Comparison of ENCODE assay signal across 23 cellular contexts in genomic region chr21:42731264-42732032, GRCh38.
DNase-seq lines count a peak whose midpoint lies in the region; ATAC-seq and TF ChIP-seq lines count a peak whose summit lies in the region.
"Had no signal": no experiment of that assay in that cellular context is flagged by ENCODE, and none has a peak within 500 bp of the region (broad histone marks: within the 10 kb centered on the region; RNA-seq: fewer than 3 reads in every experiment).

No MANE protein-coding gene starts in this region.

- CTCF ChIA-PET in MCF 10A (lab: Yijun Ruan, JAX): interaction anchor here (0.8 kb wide), 1 partner anchor 12 kb away, joined by 3 read pairs; no protein-coding TSS in a partner anchor
- CTCF ChIA-PET in mammary epithelial cell (lab: Charles Lee; ENCODE audit: low non-redundant PET): no interaction called here

- DNase-seq in MCF 10A (ENCODE audit: unreplicated experiment) (peak; percentile 83), mammary epithelial cell (no peak), colonic mucosa (peak; percentile 90), mucosa of descending colon (peak; percentile 88 to 94 (median 90)), upper lobe of right lung (no peak), NCI-H2029 (lab: John Stamatoyannopoulos, UW) (no peak)
- DNase-seq in activated CD8-positive, alpha-beta memory T cell treated with anti-CD3 and anti-CD28 coated beads, Interleukin-2, amount 50 U/mL, for 4 hours: no peak
- DNase-seq: activated CD8-positive, alpha-beta T cell treated with anti-CD3 and anti-CD28 coated beads, Interleukin-2, amount 10 ng/mL, durations not matched to agents 7 days and 5 days; activated T-cell treated with anti-CD3 and anti-CD28 coated beads, Interleukin-2, amount 50 U/mL, for 72 hours; CD4-positive, CD25-positive, alpha-beta regulatory T cell; central memory CD4-positive, alpha-beta T cell; DND-41; effector memory CD8-positive, alpha-beta T cell; hippocampal formation; NCI-H1048; NCI-H2081; psoas muscle; SIG-M5; stimulated activated naive CD4-positive, alpha-beta T cell had no signal

- no peaks in the 10 kb centered on the region for H3K36me3 Mint-ChIP-seq in MCF 10A (ENCODE audit: insufficient read depth, unreplicated experiment)

- H3K27ac ChIP-seq in mammary epithelial cell (ENCODE audit: insufficient read depth, low read depth, low read length) (no peak overlapping the region), colonic mucosa (peak overlapping the region; percentile 66), upper lobe of right lung (no peak overlapping the region)
- H3K27ac ChIP-seq: psoas muscle, vagina had no signal

- H4K20me1 ChIP-seq in mammary epithelial cell (ENCODE audit: insufficient read depth, low read length): no peaks in the 10 kb centered on the region

- no peak overlapping the region for H3K4me2 ChIP-seq in mammary epithelial cell (ENCODE audit: insufficient read depth, low read depth, low read length)

- no peak overlapping the region for H3K27ac Mint-ChIP-seq in MCF 10A (ENCODE audit: low read depth, unreplicated experiment)
- H3K27ac Mint-ChIP-seq: activated CD8-positive, alpha-beta T cell treated with anti-CD3 and anti-CD28 coated beads, Interleukin-2, amount 10 ng/mL, durations not matched to agents 7 days and 5 days; activated T-cell treated with anti-CD3 and anti-CD28 coated beads, Interleukin-2, amount 50 U/mL, for 72 hours; CD4-positive, CD25-positive, alpha-beta regulatory T cell; effector memory CD8-positive, alpha-beta T cell; IgD-negative memory B cell; T-helper 1 cell treated with Interleukin-12 subunit alpha and Interleukin-12 subunit beta and Interleukin-4 antibody, amounts not matched to agents 30 μg/mL and 1 μg/mL, for 36 hours had no signal

- intact Hi-C loops in MCF 10A (cut with micrococcal nuclease) (no loop called here), mammary epithelial cell (cut with micrococcal nuclease) (no loop called here), colonic mucosa (cut with DNase I) (loop anchor here (10.0 kb wide), 1 partner anchor 83 kb away; no protein-coding TSS in a partner anchor), mucosa of descending colon (cut with DNase I, micrococcal nuclease) (no loop called here), upper lobe of right lung (cut with DNase I) (no loop called here)

- TF ChIP-seq CTCF in MCF 10A (IDR thresholded peaks at IDR 0.05; ENCODE audit: unreplicated experiment) (no peak), mammary epithelial cell (conservative IDR thresholded peaks at IDR 0.05 in 1 of 2, IDR thresholded peaks at IDR 0.05 in 1 of 2; ENCODE audit: extremely low read depth in 1 of 2, insufficient read depth in 1 of 2, low read depth in 1 of 2, low read length in 2 of 2) (no peak), colonic mucosa (IDR thresholded peaks at IDR 0.05) (no peak), mucosa of descending colon (IDR thresholded peaks at IDR 0.05) (no peak), upper lobe of right lung (IDR thresholded peaks at IDR 0.05) (no peak)

- POLR2A ChIA-PET in MCF 10A (lab: Yijun Ruan, JAX): interaction anchor here (0.5 kb wide), 1 partner anchor 1002 kb away, joined by 3 read pairs; no protein-coding TSS in a partner anchor

- ATAC-seq in mucosa of descending colon (peak; percentile 91), upper lobe of right lung (peak; percentile 32), GM19452 (IDR thresholded peaks at IDR 0.05; ENCODE audit: unreplicated experiment) (no peak)
- ATAC-seq: activated CD8-positive, alpha-beta T cell treated with anti-CD3 and anti-CD28 coated beads, Interleukin-2, amount 10 ng/mL, durations not matched to agents 7 days and 5 days; activated T-cell treated with anti-CD3 and anti-CD28 coated beads, Interleukin-2, amount 50 U/mL, for 72 hours; effector memory CD8-positive, alpha-beta T cell; psoas muscle had no signal

- no peak overlapping the region for H3K4me3 Mint-ChIP-seq in MCF 10A (ENCODE audit: unreplicated experiment)
- H3K4me3 Mint-ChIP-seq: activated CD8-positive, alpha-beta T cell treated with anti-CD3 and anti-CD28 coated beads, Interleukin-2, amount 10 ng/mL, durations not matched to agents 7 days and 5 days; activated T-cell treated with anti-CD3 and anti-CD28 coated beads, Interleukin-2, amount 50 U/mL, for 72 hours; effector memory CD8-positive, alpha-beta T cell; IgD-negative memory B cell; T-helper 1 cell treated with Interleukin-12 subunit alpha and Interleukin-12 subunit beta and Interleukin-4 antibody, amounts not matched to agents 30 μg/mL and 1 μg/mL, for 36 hours had no signal

- no peaks in the 10 kb centered on the region for H3K79me2 ChIP-seq in mammary epithelial cell (ENCODE audit: insufficient read depth, low read length)

- H3K9me3 ChIP-seq in mammary epithelial cell (replicated peaks; ENCODE audit: insufficient read depth, low read length) (no peaks in the 10 kb centered on the region), colonic mucosa (no peaks in the 10 kb centered on the region), mucosa of descending colon (no peaks in the 10 kb centered on the region), upper lobe of right lung (no peaks in the 10 kb centered on the region)
- H3K9me3 ChIP-seq: psoas muscle, vagina had no signal

- H3K4me3 ChIP-seq in mammary epithelial cell (replicated peaks in 1 of 3; ENCODE audit: insufficient read depth in 1 of 3, low read depth in 2 of 3, low read length in 3 of 3) (no peak overlapping the region), colonic mucosa (no peak overlapping the region), mucosa of descending colon (no peak overlapping the region), upper lobe of right lung (no peak overlapping the region)
- H3K4me3 ChIP-seq: psoas muscle, vagina had no signal

- no peaks in the 10 kb centered on the region for H3K4me1 Mint-ChIP-seq in MCF 10A (ENCODE audit: insufficient read depth, unreplicated experiment)
- H3K4me1 Mint-ChIP-seq: IgD-negative memory B cell had no signal

- H3K9me3 Mint-ChIP-seq in MCF 10A (ENCODE audit: unreplicated experiment): no peaks in the 10 kb centered on the region
- H3K9me3 Mint-ChIP-seq: effector memory CD8-positive, alpha-beta T cell had no signal

- no peaks in the 10 kb centered on the region for H3K27me3 Mint-ChIP-seq in MCF 10A (ENCODE audit: insufficient read depth, unreplicated experiment)
- H3K27me3 Mint-ChIP-seq: CD4-positive, CD25-positive, alpha-beta regulatory T cell had no signal

- H3K9ac ChIP-seq in mammary epithelial cell (ENCODE audit: insufficient read depth, low read length) (no peak overlapping the region), colonic mucosa (ENCODE audit: low read depth in 2 of 2, low read length in 2 of 2) (peak overlapping the region; percentile 61 to 73)

- H3K36me3 ChIP-seq in mammary epithelial cell (ENCODE audit: insufficient read depth, low read length): no peaks in the 10 kb centered on the region
- H3K36me3 ChIP-seq in colonic mucosa: no peaks in the 10 kb centered on the region
- no peaks in the 10 kb centered on the region for H3K36me3 ChIP-seq in mucosa of descending colon (ENCODE audit: low read depth)
- H3K36me3 ChIP-seq in upper lobe of right lung: no peaks in the 10 kb centered on the region
- H3K36me3 ChIP-seq: vagina had no signal

- no TSS peak for BruUV-seq in MCF 10A (replicated peaks; lab: Mats Ljungman, UMichigan)
- BruUV-seq in mammary epithelial cell (replicated peaks; lab: Mats Ljungman, UMichigan): no TSS peak

- in situ Hi-C loops in mammary epithelial cell (cut with MboI; ENCODE audit: low sequenced_read_pairs in 2 of 2): no loop called here

- no peak overlapping the region for H2AFZ ChIP-seq in mammary epithelial cell (ENCODE audit: low read depth, low read length)

- H3K27me3 ChIP-seq in mammary epithelial cell (ENCODE audit: insufficient read depth, low read length) (no peaks in the 10 kb centered on the region), colonic mucosa (no peaks in the 10 kb centered on the region), upper lobe of right lung (no peaks in the 10 kb centered on the region)
- H3K27me3 ChIP-seq: vagina had no signal

- 82% methylated on average over 18 of the region's 19 CpGs for WGBS in mammary epithelial cell (ENCODE audit: low coverage, missing lambda C conversion rate)

- dilution Hi-C loops in mammary epithelial cell (cut with HindIII; ENCODE audit: low sequenced_read_pairs): no loop called here

- H3K4me1 ChIP-seq in mammary epithelial cell (ENCODE audit: insufficient read depth, low read length): peaks cover 11% of the 10 kb centered on the region
- H3K4me1 ChIP-seq in colonic mucosa: peaks cover 12% of the 10 kb centered on the region
- peaks cover 30% of the 10 kb centered on the region for H3K4me1 ChIP-seq in mucosa of descending colon (ENCODE audit: low read depth)
- H3K4me1 ChIP-seq in upper lobe of right lung: peaks cover 18% of the 10 kb centered on the region
- H3K4me1 ChIP-seq: psoas muscle, vagina had no signal

Comparison
In these comparisons a context has a peak if more than half of its experiments do, and no peak if none do; other contexts are left out.
1. DNase-seq: peak in MCF 10A (single experiment), colonic mucosa (single experiment) and mucosa of descending colon (3 of 3); none in mammary epithelial cell (single experiment), upper lobe of right lung (single experiment), activated CD8-positive, alpha-beta memory T cell treated with anti-CD3 and anti-CD28 coated beads, Interleukin-2, amount 50 U/mL, for 4 hours (single experiment) and NCI-H2029 (single experiment).